19 cellular contexts compared by ENCODE assay signal in the genomic region with DNA sequence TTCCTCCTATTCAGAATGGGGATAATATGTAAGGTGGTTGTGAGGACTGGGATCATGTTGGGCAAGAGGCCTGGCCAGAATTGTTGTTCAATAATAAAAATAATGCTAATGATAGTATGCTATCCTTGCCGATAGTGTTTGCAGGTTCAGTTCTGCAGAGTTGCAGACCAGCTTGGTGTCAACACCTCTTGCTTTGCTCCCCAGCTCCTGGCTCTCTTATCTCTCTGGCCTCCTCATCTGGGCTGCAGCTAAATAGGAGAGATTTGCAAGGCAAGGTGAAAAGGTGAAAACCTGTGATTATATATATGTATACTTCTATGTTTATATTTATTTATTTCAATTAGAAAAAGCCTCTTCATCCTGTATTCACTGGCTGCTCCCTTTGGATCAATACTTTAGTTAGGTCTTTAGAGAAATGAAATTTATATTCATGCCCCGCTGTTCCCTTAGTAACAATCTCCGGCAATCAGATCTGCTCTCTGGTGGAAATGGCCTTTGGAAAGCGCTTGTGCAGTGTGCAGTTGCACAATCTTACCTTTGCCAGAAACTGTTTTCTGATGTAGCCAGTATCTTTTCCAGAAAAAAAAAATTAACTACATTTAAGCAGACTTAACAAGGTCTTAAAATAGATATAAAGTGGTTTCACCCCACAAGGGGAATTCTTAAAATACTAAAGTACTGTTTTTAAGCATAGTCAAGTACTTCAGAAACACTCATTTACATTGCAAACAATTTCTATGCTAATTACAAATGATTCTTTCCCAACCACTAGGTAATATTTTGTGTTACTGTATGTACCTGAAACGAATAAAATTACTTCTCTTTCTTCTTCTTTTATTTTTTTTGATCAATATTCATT. TPM values are rescaled to one million over a fixed set of nuclear protein-coding genes. Genes with fewer than 3 reads are reported as not detected.
"Had no signal": no experiment of that assay in that cellular context is flagged by ENCODE, and none has a peak within 500 bp of the region (broad histone marks: within the 10 kb centered on the region; RNA-seq: fewer than 3 reads in every experiment).

No MANE protein-coding gene starts in this region.

- H3K9me3 Mint-ChIP-seq: activated B cell treated with CpG ODN at 0.5 μM for 24 hours; activated CD4-positive, alpha-beta T cell treated with anti-CD3 and anti-CD28 coated beads, Interleukin-2, amount 10 ng/mL, durations not matched to agents 24 days and 14 days; activated naive CD4-positive, alpha-beta T cell treated with anti-CD3 and anti-CD28 coated beads, Interleukin-2, amount 10 ng/mL, durations not matched to agents 7 days and 5 days; activated T-helper 17 cell treated with anti-CD3 and anti-CD28 coated beads, Interleukin-2, amount 50 U/mL, for 72 hours; memory B cell; natural killer cell; stimulated activated naive CD8-positive, alpha-beta T cell treated with anti-CD3 and anti-CD28 coated beads, Interleukin-15, amount 100 ng/mL, for 72 hours had no signal

- H3K27me3 Mint-ChIP-seq: activated T-helper 17 cell treated with anti-CD3 and anti-CD28 coated beads, Interleukin-2, amount 50 U/mL, for 72 hours had no signal

- H3K4me1 Mint-ChIP-seq: activated B cell treated with CpG ODN at 0.5 μM for 24 hours; activated CD4-positive, alpha-beta T cell treated with anti-CD3 and anti-CD28 coated beads, Interleukin-2, amount 10 ng/mL, durations not matched to agents 24 days and 14 days; activated naive CD4-positive, alpha-beta T cell treated with anti-CD3 and anti-CD28 coated beads, Interleukin-2, amount 10 ng/mL, durations not matched to agents 7 days and 5 days; activated T-helper 17 cell treated with anti-CD3 and anti-CD28 coated beads, Interleukin-2, amount 50 U/mL, for 72 hours; memory B cell; natural killer cell; stimulated activated naive CD8-positive, alpha-beta T cell treated with anti-CD3 and anti-CD28 coated beads, Interleukin-15, amount 100 ng/mL, for 72 hours had no signal

- H3K9me3 ChIP-seq: prostate gland, thoracic aorta had no signal

- H3K4me3 ChIP-seq: prostate gland, thoracic aorta had no signal

- DNase-seq: activated B cell treated with CpG ODN at 0.5 μM for 24 hours; activated CD4-positive, alpha-beta T cell treated with anti-CD3 and anti-CD28 coated beads, Interleukin-2, amount 10 ng/mL, durations not matched to agents 24 days and 14 days; activated CD8-positive, alpha-beta memory T cell treated with anti-CD3 and anti-CD28 coated beads for 24 hours; activated naive CD4-positive, alpha-beta T cell treated with anti-CD3 and anti-CD28 coated beads, Interleukin-2, amount 10 ng/mL, durations not matched to agents 7 days and 5 days; activated T-cell treated with anti-CD3 and anti-CD28 coated beads for 4 hours; dermis blood vessel endothelial cell; natural killer cell; stimulated activated CD4-positive, alpha-beta T cell treated with anti-CD3 and anti-CD28 coated beads, Interleukin-15, amount 100 ng/mL, for 24 hours; stimulated activated CD4-positive, alpha-beta T cell treated with anti-CD3 and anti-CD28 coated beads, Interleukin-4, amount 100 ng/mL, for 24 hours; stimulated activated naive CD8-positive, alpha-beta T cell treated with anti-CD3 and anti-CD28 coated beads, Interleukin-15, amount 100 ng/mL, for 72 hours; T-helper 17 cell had no signal

- H3K4me3 Mint-ChIP-seq: activated B cell treated with CpG ODN at 0.5 μM for 24 hours; activated CD4-positive, alpha-beta T cell treated with anti-CD3 and anti-CD28 coated beads, Interleukin-2, amount 10 ng/mL, durations not matched to agents 24 days and 14 days; activated naive CD4-positive, alpha-beta T cell treated with anti-CD3 and anti-CD28 coated beads, Interleukin-2, amount 10 ng/mL, durations not matched to agents 7 days and 5 days; activated T-helper 17 cell treated with anti-CD3 and anti-CD28 coated beads, Interleukin-2, amount 50 U/mL, for 72 hours; brain; memory B cell; natural killer cell; stimulated activated naive CD8-positive, alpha-beta T cell treated with anti-CD3 and anti-CD28 coated beads, Interleukin-15, amount 100 ng/mL, for 72 hours; T-helper 17 cell had no signal

- H3K4me1 ChIP-seq: prostate gland had no signal

- H3K27ac Mint-ChIP-seq: activated B cell treated with CpG ODN at 0.5 μM for 24 hours; activated CD4-positive, alpha-beta T cell treated with anti-CD3 and anti-CD28 coated beads, Interleukin-2, amount 10 ng/mL, durations not matched to agents 24 days and 14 days; activated naive CD4-positive, alpha-beta T cell treated with anti-CD3 and anti-CD28 coated beads, Interleukin-2, amount 10 ng/mL, durations not matched to agents 7 days and 5 days; activated T-helper 17 cell treated with anti-CD3 and anti-CD28 coated beads, Interleukin-2, amount 50 U/mL, for 72 hours; brain; memory B cell; natural killer cell; stimulated activated naive CD8-positive, alpha-beta T cell treated with anti-CD3 and anti-CD28 coated beads, Interleukin-15, amount 100 ng/mL, for 72 hours; T-helper 17 cell had no signal

- H3K36me3 ChIP-seq: prostate gland, thoracic aorta had no signal

- H3K36me3 Mint-ChIP-seq: activated naive CD4-positive, alpha-beta T cell treated with anti-CD3 and anti-CD28 coated beads, Interleukin-2, amount 10 ng/mL, durations not matched to agents 7 days and 5 days; brain; memory B cell; natural killer cell had no signal

- H3K27ac ChIP-seq: prostate gland, thoracic aorta had no signal

- ATAC-seq: activated T-helper 17 cell treated with anti-CD3 and anti-CD28 coated beads, Interleukin-2, amount 50 U/mL, for 72 hours; natural killer cell; stimulated activated naive CD8-positive, alpha-beta T cell treated with anti-CD3 and anti-CD28 coated beads, Interleukin-15, amount 100 ng/mL, for 72 hours; T-helper 17 cell had no signal

RNA-seq across cellular contexts. Expression of gene ACVRL1, which starts 25.1 kb away (rescaled TPM):
- total RNA-seq: activated B cell treated with CpG ODN at 0.5 μM for 24 hours; activated CD4-positive, alpha-beta T cell treated with anti-CD3 and anti-CD28 coated beads, Interleukin-2, amount 10 ng/mL, durations not matched to agents 24 days and 14 days; activated T-helper 17 cell treated with anti-CD3 and anti-CD28 coated beads, Interleukin-2, amount 50 U/mL, for 72 hours; T-helper 17 cell had no signal

RNA-seq across cellular contexts. Expression of gene ANKRD33, which starts 44.5 kb away (rescaled TPM):
- total RNA-seq: activated B cell treated with CpG ODN at 0.5 μM for 24 hours; activated CD4-positive, alpha-beta T cell treated with anti-CD3 and anti-CD28 coated beads, Interleukin-2, amount 10 ng/mL, durations not matched to agents 24 days and 14 days; activated T-helper 17 cell treated with anti-CD3 and anti-CD28 coated beads, Interleukin-2, amount 50 U/mL, for 72 hours; dermis blood vessel endothelial cell; fibroblast of villous mesenchyme; mucosa of gallbladder; natural killer cell; prostate gland; T-helper 17 cell; thoracic aorta had no signal
- polyA plus RNA-seq: esophagus had no signal
